10 cellular contexts compared by ENCODE assay signal in genomic region chr11:47987310-47987709, GRCh38. TPM values are rescaled to one million over a fixed set of nuclear protein-coding genes. Genes with fewer than 3 reads are reported as not detected.
DNase-seq lines count a peak whose midpoint lies in the region; ATAC-seq and TF ChIP-seq lines count a peak whose summit lies in the region.
"Had no signal": no experiment of that assay in that cellular context is flagged by ENCODE, and none has a peak within 500 bp of the region (broad histone marks: within the 10 kb centered on the region; RNA-seq: fewer than 3 reads in every experiment).

No MANE protein-coding gene starts in this region.

- WGBS in trophoblast cell (ENCODE audit: extremely low coverage, insufficient coverage, insufficient read length), result no CpG with 5 or more reads among the region's 2 CpGs

- no peak overlapping the region for H3K9ac ChIP-seq in trophoblast cell (ENCODE audit: low read length)

- no peak overlapping the region for H3K4me2 ChIP-seq in trophoblast cell (ENCODE audit: low read length)

- peak; percentile 40 for ATAC-seq in HG02885 (IDR thresholded peaks at IDR 0.05; ENCODE audit: poor library complexity, unreplicated experiment)
- peak; percentile 72 to 77 for ATAC-seq in natural killer cell treated with Interleukin-12 subunit alpha and Interleukin-12 subunit beta and Interleukin-15 and Interleukin-18, amount 100 ng/mL, for 72 hours
- ATAC-seq in GM21737 (IDR thresholded peaks at IDR 0.05; ENCODE audit: unreplicated experiment), result no peak
- ATAC-seq: WTC11 had no signal

- no peak overlapping the region for H4K12ac ChIP-seq in trophoblast cell (ENCODE audit: low read depth, low read length)

- H3K18ac ChIP-seq in trophoblast cell (ENCODE audit: low read length), result no peak overlapping the region

- H2AFZ ChIP-seq in trophoblast cell (ENCODE audit: insufficient read depth, low read length, poor library complexity), result no peak overlapping the region

- peak; percentile 53 for DNase-seq in GM10266 (ENCODE audit: extremely low spot score)
- no peak for DNase-seq in natural killer cell treated with Interleukin-12 subunit alpha and Interleukin-12 subunit beta and Interleukin-15 and Interleukin-18, amount 100 ng/mL, for 72 hours (ENCODE audit: low spot score)
- no peak for DNase-seq in trophoblast cell
- DNase-seq in effector memory CD4-positive, alpha-beta T cell, result no peak
- no peak for DNase-seq in COR-L47 (lab: John Stamatoyannopoulos, UW)
- DNase-seq: NCI-H524 had no signal

- H2BK120ac ChIP-seq in trophoblast cell (ENCODE audit: insufficient read depth, low read length, poor library complexity), result no peak overlapping the region

- H3K14ac ChIP-seq in trophoblast cell (ENCODE audit: low read length), result no peak overlapping the region

- H3K27me3 Mint-ChIP-seq in natural killer cell treated with Interleukin-12 subunit alpha and Interleukin-12 subunit beta and Interleukin-15 and Interleukin-18, amount 100 ng/mL, for 72 hours, result no peaks in the 10 kb centered on the region

- no peak overlapping the region for H3K23ac ChIP-seq in trophoblast cell (ENCODE audit: low read length)

- peaks cover 54 to 67% of the 10 kb centered on the region in 2 donors for H3K4me1 Mint-ChIP-seq in natural killer cell treated with Interleukin-12 subunit alpha and Interleukin-12 subunit beta and Interleukin-15 and Interleukin-18, amount 100 ng/mL, for 72 hours (ENCODE audit: low read depth in 2 of 2)

- H3K9me3 Mint-ChIP-seq in natural killer cell treated with Interleukin-12 subunit alpha and Interleukin-12 subunit beta and Interleukin-15 and Interleukin-18, amount 100 ng/mL, for 72 hours, result no peaks in the 10 kb centered on the region
- H3K9me3 Mint-ChIP-seq: WTC11 had no signal

- TF ChIP-seq CTCF in GM10266 (IDR thresholded peaks at IDR 0.05; ENCODE audit: control insufficient read depth, insufficient read depth, low read depth, missing control alignments), result no peak

- no peak overlapping the region for H3K4me3 ChIP-seq in trophoblast cell (ENCODE audit: low read depth, low read length)
- H3K4me3 ChIP-seq in effector memory CD4-positive, alpha-beta T cell (ENCODE audit: insufficient read depth, low read depth, low read length, poor library complexity, severe bottlenecking), result no peak overlapping the region

- H3K4me3 Mint-ChIP-seq in natural killer cell treated with Interleukin-12 subunit alpha and Interleukin-12 subunit beta and Interleukin-15 and Interleukin-18, amount 100 ng/mL, for 72 hours, result peak overlapping the region; percentile 68
- H3K4me3 Mint-ChIP-seq: WTC11 had no signal

- H3K27me3 ChIP-seq in trophoblast cell (ENCODE audit: insufficient read depth, low read length), result no peaks in the 10 kb centered on the region
- H3K27me3 ChIP-seq in effector memory CD4-positive, alpha-beta T cell (replicated peaks; ENCODE audit: control insufficient read depth, insufficient read depth, low read length, poor library complexity, severe bottlenecking), result no peaks in the 10 kb centered on the region

- H4K8ac ChIP-seq in trophoblast cell (ENCODE audit: low read depth, low read length), result no peak overlapping the region

- peaks cover 10% of the 10 kb centered on the region for H3K36me3 Mint-ChIP-seq in natural killer cell treated with Interleukin-12 subunit alpha and Interleukin-12 subunit beta and Interleukin-15 and Interleukin-18, amount 100 ng/mL, for 72 hours

- H2AK5ac ChIP-seq in trophoblast cell (ENCODE audit: low read length), result no peak overlapping the region

- H2BK12ac ChIP-seq in trophoblast cell (ENCODE audit: low read length), result no peak overlapping the region

- no peak overlapping the region for H4K91ac ChIP-seq in trophoblast cell (ENCODE audit: low read depth, low read length)

- no peaks in the 10 kb centered on the region for H3K79me1 ChIP-seq in trophoblast cell (ENCODE audit: low read length)

- H3K27ac Mint-ChIP-seq in natural killer cell treated with Interleukin-12 subunit alpha and Interleukin-12 subunit beta and Interleukin-15 and Interleukin-18, amount 100 ng/mL, for 72 hours, result peak overlapping the region; percentile 45 to 91

- no peak overlapping the region for H2BK5ac ChIP-seq in trophoblast cell (ENCODE audit: low read depth, low read length, poor library complexity)

- H3K27ac ChIP-seq in angular gyrus (ENCODE audit: low read depth, low read length) (peak overlapping the region; percentile 22), trophoblast cell (ENCODE audit: low read depth, low read length) (no peak overlapping the region)
- H3K27ac ChIP-seq in effector memory CD4-positive, alpha-beta T cell (ENCODE audit: insufficient read depth, low read length, poor library complexity, severe bottlenecking), result no peak overlapping the region

- no peaks in the 10 kb centered on the region for H3K79me2 ChIP-seq in trophoblast cell (ENCODE audit: control insufficient read depth, insufficient read depth, low read length, poor library complexity)

- no peaks in the 10 kb centered on the region for H3K36me3 ChIP-seq in trophoblast cell (ENCODE audit: control insufficient read depth in 1 of 2, insufficient read depth in 2 of 2, low read length in 2 of 2)
- H3K36me3 ChIP-seq in effector memory CD4-positive, alpha-beta T cell (ENCODE audit: control insufficient read depth, insufficient read depth, low read length), result no peaks in the 10 kb centered on the region

- no peaks in the 10 kb centered on the region for H3K9me3 ChIP-seq in trophoblast cell (ENCODE audit: insufficient read depth, low read depth, low read length)
- no peaks in the 10 kb centered on the region for H3K9me3 ChIP-seq in effector memory CD4-positive, alpha-beta T cell (ENCODE audit: control insufficient read depth, low read length)

- H3K4ac ChIP-seq in trophoblast cell (ENCODE audit: low read depth, low read length), result no peak overlapping the region

- H3K4me1 ChIP-seq in trophoblast cell (ENCODE audit: control insufficient read depth in 1 of 2, insufficient read depth in 2 of 2, low read length in 2 of 2), result peaks cover 0 to 11% of the 10 kb centered on the region in 2 experiments
- peaks cover 22% of the 10 kb centered on the region for H3K4me1 ChIP-seq in effector memory CD4-positive, alpha-beta T cell (ENCODE audit: control insufficient read depth, insufficient read depth, low read length, poor library complexity, severe bottlenecking)

RNA-seq across cellular contexts. Expression of gene PTPRJ, which starts 7.0 kb away (rescaled TPM):
- 10 to 100 TPM; 60.7 to 83.3 TPM for total RNA-seq in natural killer cell treated with Interleukin-12 subunit alpha and Interleukin-12 subunit beta and Interleukin-15 and Interleukin-18, amount 100 ng/mL, for 72 hours
- 5.4 TPM in 2 replicates for polyA plus RNA-seq in trophoblast cell (2013)
